17 cellular contexts compared by ENCODE assay signal in the genomic region with DNA sequence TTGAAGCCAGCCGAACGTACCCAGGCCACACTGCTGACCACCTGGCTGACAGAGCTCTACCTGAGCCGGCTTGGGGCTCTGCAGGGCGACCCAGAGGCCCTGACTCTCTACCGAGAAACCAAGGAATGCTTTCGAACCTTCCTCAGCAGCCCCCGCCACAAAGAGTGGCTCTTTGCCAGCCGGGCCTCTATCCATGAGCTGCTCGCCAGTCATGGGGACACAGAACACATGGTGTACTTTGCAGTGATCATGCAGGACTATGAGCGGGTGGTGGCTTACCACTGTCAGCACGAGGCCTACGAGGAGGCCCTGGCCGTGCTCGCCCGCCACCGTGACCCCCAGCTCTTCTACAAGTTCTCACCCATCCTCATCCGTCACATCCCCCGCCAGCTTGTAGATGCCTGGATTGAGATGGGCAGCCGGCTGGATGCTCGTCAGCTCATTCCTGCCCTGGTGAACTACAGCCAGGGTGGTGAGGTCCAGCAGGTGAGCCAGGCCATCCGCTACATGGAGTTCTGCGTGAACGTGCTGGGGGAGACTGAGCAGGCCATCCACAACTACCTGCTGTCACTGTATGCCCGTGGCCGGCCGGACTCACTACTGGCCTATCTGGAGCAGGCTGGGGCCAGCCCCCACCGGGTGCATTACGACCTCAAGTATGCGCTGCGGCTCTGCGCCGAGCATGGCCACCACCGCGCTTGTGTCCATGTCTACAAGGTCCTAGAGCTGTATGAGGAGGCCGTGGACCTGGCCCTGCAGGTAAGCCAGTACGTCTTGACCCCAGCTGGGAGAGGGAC. TPM values are rescaled to one million over a fixed set of nuclear protein-coding genes. Genes with fewer than 3 reads are reported as not detected.
A peak's percentile ranks its signal among the peaks of the same experiment; 100 is the strongest.
DNase-seq lines count a peak whose midpoint lies in the region; ATAC-seq and TF ChIP-seq lines count a peak whose summit lies in the region.
"Had no signal": no experiment of that assay in that cellular context is flagged by ENCODE, and none has a peak within 500 bp of the region (broad histone marks: within the 10 kb centered on the region; RNA-seq: fewer than 3 reads in every experiment).

No MANE protein-coding gene starts in this region.

- H3K27me3 ChIP-seq in spleen (replicated peaks in 1 of 7) = no peaks in the 10 kb centered on the region

- H3K36me3 Mint-ChIP-seq in activated T-cell treated with anti-CD3 and anti-CD28 coated beads, Interleukin-2, amount 50 U/mL, for 72 hours (ENCODE audit: insufficient read depth in 2 of 2) = peaks cover 9 to 16% of the 10 kb centered on the region in 2 donors

- peak overlapping the region in 1 of 8 donors; percentile 11 for H3K27ac ChIP-seq in spleen
- H3K27ac ChIP-seq: 22Rv1 had no signal

- no peak for DNase-seq in activated T-cell treated with anti-CD3 and anti-CD28 coated beads, Interleukin-2, amount 50 U/mL, for 72 hours
- DNase-seq in activated T-cell treated with anti-CD3 and anti-CD28 coated beads for 4 hours (no peak), cerebellar cortex (ENCODE audit: low spot score) (peak; percentile 79), spleen (peak; percentile 76), mesenteric fat pad (ENCODE audit: low spot score) (no peak)
- DNase-seq in activated CD4-positive, alpha-beta T cell treated with anti-CD3 and anti-CD28 coated beads, Interleukin-2, amount 50 U/mL, for 4 hours = no peak
- DNase-seq: DMS 273 treated with DMSO at 0.1 percent for 48 hours, GOT3, HFFc6, Karpas-422, NCI-H2029, NCI-H2171 treated with DMSO at 0.1 percent for 48 hours, NCI-H82, Right ventricle myocardium superior had no signal

- peak overlapping the region; percentile 31 for H3K27ac Mint-ChIP-seq in activated T-cell treated with anti-CD3 and anti-CD28 coated beads, Interleukin-2, amount 50 U/mL, for 72 hours
- H3K27ac Mint-ChIP-seq: HFFc6 had no signal

- H3K4me3 Mint-ChIP-seq in activated T-cell treated with anti-CD3 and anti-CD28 coated beads, Interleukin-2, amount 50 U/mL, for 72 hours = no peak overlapping the region
- H3K4me3 Mint-ChIP-seq: HFFc6 had no signal

- no peak for TF ChIP-seq CTCF in spleen (IDR thresholded peaks at IDR 0.05 in 8 of 11, conservative IDR thresholded peaks at IDR 0.05 in 3 of 11)

- H3K9me3 ChIP-seq in spleen = no peaks in the 10 kb centered on the region

- no peak for TF ChIP-seq POLR2A in spleen (IDR thresholded peaks at IDR 0.05)

- H3K9me3 Mint-ChIP-seq in activated T-cell treated with anti-CD3 and anti-CD28 coated beads, Interleukin-2, amount 50 U/mL, for 72 hours = no peaks in the 10 kb centered on the region
- H3K9me3 Mint-ChIP-seq: HFFc6 had no signal

- H3K4me1 Mint-ChIP-seq in activated T-cell treated with anti-CD3 and anti-CD28 coated beads, Interleukin-2, amount 50 U/mL, for 72 hours (ENCODE audit: low read depth) = peaks cover 25% of the 10 kb centered on the region

- H3K27me3 Mint-ChIP-seq in activated T-cell treated with anti-CD3 and anti-CD28 coated beads, Interleukin-2, amount 50 U/mL, for 72 hours (ENCODE audit: low read depth) = no peaks in the 10 kb centered on the region

- H3K36me3 ChIP-seq in spleen = peaks cover 0 to 92% (median 57%) of the 10 kb centered on the region in 6 donors

- no peak overlapping the region for H3K4me3 ChIP-seq in spleen

- 91 to 95% (median 92%) methylated on average over 22 to 36 of the region's 36 CpGs for WGBS in spleen, 5 donors

- H3K4me1 ChIP-seq in spleen = peaks cover 27 to 88% (median 65%) of the 10 kb centered on the region in 6 donors

- no peak for ATAC-seq in activated T-cell treated with anti-CD3 and anti-CD28 coated beads, Interleukin-2, amount 50 U/mL, for 72 hours (replicated peaks in 1 of 2)
- ATAC-seq: Panc1 had no signal

- intact Hi-C loops in spleen (cut with DNase I; ENCODE audit: low total_unique reads) = loop anchor here (5.0 to 10.0 kb wide), 2 partner anchors 122 to 214 kb away; partner anchors contain the start of gene INO80

RNA-seq across cellular contexts. Expression of gene VPS18, which starts 6.2 kb away (rescaled TPM):
- total RNA-seq in activated T-cell treated with anti-CD3 and anti-CD28 coated beads, Interleukin-2, amount 50 U/mL, for 72 hours = 10 to 100 TPM; 10.7 to 12.1 TPM
- total RNA-seq in spleen = 10 to 100 TPM; 18.6 to 29.1 (median 25.3) TPM
- polyA plus RNA-seq in spleen = 10 to 100 TPM in 1 of 3 donors, 1 to 10 TPM in 2; 7.2 to 15.8 (median 7.4) TPM
- 29.3 TPM for total RNA-seq in mesenteric fat pad

RNA-seq across cellular contexts. Expression of gene RHOV, which starts 26.4 kb away (rescaled TPM):
- total RNA-seq in activated T-cell treated with anti-CD3 and anti-CD28 coated beads, Interleukin-2, amount 50 U/mL, for 72 hours = under 1 TPM; 0.14 to 0.23 TPM
- total RNA-seq in spleen (not detected), mesenteric fat pad (not detected)
- polyA plus RNA-seq in spleen = under 1 TPM in 2 of 3 donors, not detected in 1; 0.06 to 0.19 TPM
- total RNA-seq: Right ventricle myocardium superior had no signal

RNA-seq across cellular contexts. Expression of gene DLL4, which starts 28.7 kb away (rescaled TPM):
- total RNA-seq in activated T-cell treated with anti-CD3 and anti-CD28 coated beads, Interleukin-2, amount 50 U/mL, for 72 hours = under 1 TPM; 0.12 to 0.19 TPM
- total RNA-seq in spleen = 10 to 100 TPM in 5 of 7 donors, 1 to 10 TPM in 2; 7.6 to 26.3 (median 11.0) TPM
- 1 to 10 TPM; 1.2 to 5.0 (median 2.3) TPM for polyA plus RNA-seq in spleen
- total RNA-seq in mesenteric fat pad = 15.2 TPM
- total RNA-seq: Daoy had no signal

RNA-seq across cellular contexts. Expression of gene CHAC1, which starts 52.8 kb away (rescaled TPM):
- 10 to 100 TPM; 77.8 to 83.0 TPM for total RNA-seq in activated T-cell treated with anti-CD3 and anti-CD28 coated beads, Interleukin-2, amount 50 U/mL, for 72 hours
- total RNA-seq in spleen = 1 to 10 TPM in 6 of 7 donors, under 1 TPM in 1; 0.92 to 5.5 (median 1.7) TPM
- polyA plus RNA-seq in spleen = 1 to 10 TPM in 2 of 3 donors, under 1 TPM in 1; 0.39 to 1.5 (median 1.1) TPM
- 2.4 TPM for total RNA-seq in mesenteric fat pad

RNA-seq across cellular contexts. Expression of gene SPINT1, which starts 56.6 kb away (rescaled TPM):
- total RNA-seq in activated T-cell treated with anti-CD3 and anti-CD28 coated beads, Interleukin-2, amount 50 U/mL, for 72 hours = 10 to 100 TPM; 17.3 to 19.4 TPM
- 10 to 100 TPM in 4 of 7 donors, 1 to 10 TPM in 3; 6.5 to 25.8 (median 11.3) TPM for total RNA-seq in spleen
- 1 to 10 TPM; 4.8 to 5.6 (median 5.0) TPM for polyA plus RNA-seq in spleen
- total RNA-seq in mesenteric fat pad = 2.7 TPM

Comparison
In these comparisons a context has a peak if more than half of its experiments do, and no peak if none do; other contexts are left out.
1. DNase-seq: peak in cerebellar cortex (single experiment) and spleen (single experiment); none in activated T-cell treated with anti-CD3 and anti-CD28 coated beads, Interleukin-2, amount 50 U/mL, for 72 hours (0 of 2), activated T-cell treated with anti-CD3 and anti-CD28 coated beads for 4 hours (single experiment), activated CD4-positive, alpha-beta T cell treated with anti-CD3 and anti-CD28 coated beads, Interleukin-2, amount 50 U/mL, for 4 hours (0 of 2) and mesenteric fat pad (single experiment).
2. RNA of gene DLL4, which starts 28.7 kb away (total RNA-seq): 15.2 TPM in mesenteric fat pad (single experiment) and 7.6 to 26.3 TPM in spleen; 0.12 to 0.19 TPM in activated T-cell treated with anti-CD3 and anti-CD28 coated beads, Interleukin-2, amount 50 U/mL, for 72 hours; every median in the first group is over 4 times any median in the second.